10 cellular contexts compared by ENCODE assay signal in the genomic region with DNA sequence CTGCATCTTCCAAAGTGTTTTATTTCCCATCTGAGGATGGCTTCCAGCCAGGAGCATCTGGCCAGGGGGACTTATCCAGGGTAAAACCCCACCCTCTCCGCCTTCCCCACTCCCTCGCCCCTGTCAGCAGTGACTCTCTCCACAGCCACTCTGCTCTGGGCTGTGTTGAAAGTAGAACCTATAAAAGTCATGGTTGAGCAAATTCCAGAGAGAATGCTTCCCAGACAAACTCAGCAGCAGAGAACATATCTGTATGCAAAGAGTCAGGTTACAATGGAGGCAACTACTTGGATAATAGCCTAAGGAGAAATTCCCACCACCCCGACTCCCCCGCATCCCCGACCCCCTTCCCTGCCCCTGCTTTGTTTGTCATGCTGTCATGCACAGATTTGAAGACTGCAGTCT.
A peak's percentile ranks its signal among the peaks of the same experiment; 100 is the strongest.
DNase-seq lines count a peak whose midpoint lies in the region; ATAC-seq and TF ChIP-seq lines count a peak whose summit lies in the region.
"Had no signal": no experiment of that assay in that cellular context is flagged by ENCODE, and none has a peak within 500 bp of the region (broad histone marks: within the 10 kb centered on the region; RNA-seq: fewer than 3 reads in every experiment).

No MANE protein-coding gene starts in this region.

- no peaks in the 10 kb centered on the region for H3K27me3 Mint-ChIP-seq in MCF 10A (ENCODE audit: insufficient read depth, unreplicated experiment)

- no peak for TF ChIP-seq POLR2A in transverse colon (IDR thresholded peaks at IDR 0.05)

- peaks cover 4% of the 10 kb centered on the region for H3F3A ChIP-seq in PC-3 (ENCODE audit: low read length, unreplicated experiment)

- H3K4me2 ChIP-seq in PC-3 (ENCODE audit: low read length) = peak overlapping the region; percentile 40

- no peak overlapping the region for H3K27ac Mint-ChIP-seq in MCF 10A (ENCODE audit: low read depth, unreplicated experiment)

- H3K27ac ChIP-seq in PC-3 (ENCODE audit: low read length) (peak overlapping the region; percentile 45), transverse colon (peak overlapping the region in 3 of 4 donors; percentile 47 to 54 (median 50))

- no peaks in the 10 kb centered on the region for H3K9me3 ChIP-seq in PC-3 (ENCODE audit: low read length)
- H3K9me3 ChIP-seq in transverse colon = no peaks in the 10 kb centered on the region

- H3K4me1 ChIP-seq in PC-3 (ENCODE audit: insufficient read depth, low read length) (peaks cover 57% of the 10 kb centered on the region), transverse colon (peaks cover 25 to 61% (median 37%) of the 10 kb centered on the region in 4 donors)

- TF ChIP-seq EP300 in transverse colon (IDR thresholded peaks at IDR 0.05; ENCODE audit: low read depth) = peak; percentile 38

- peaks cover 23% of the 10 kb centered on the region for H3K79me2 ChIP-seq in PC-3 (ENCODE audit: low read length)

- no peaks in the 10 kb centered on the region for H3K9me3 Mint-ChIP-seq in MCF 10A (ENCODE audit: unreplicated experiment)

- intact Hi-C loops in PC-3 (cut with micrococcal nuclease) = no loop called here
- intact Hi-C loops in transverse colon (cut with DNase I; ENCODE audit: low total_unique reads) = no loop called here
- intact Hi-C loops in MCF 10A (cut with micrococcal nuclease) = no loop called here

- no peak overlapping the region for H2AFZ ChIP-seq in PC-3 (ENCODE audit: low read length)

- no peak overlapping the region for H3K4me3 Mint-ChIP-seq in MCF 10A (ENCODE audit: unreplicated experiment)

- TF ChIP-seq CTCF in PC-3 (conservative IDR thresholded peaks at IDR 0.05; ENCODE audit: low read depth, low read length) = no peak
- TF ChIP-seq CTCF in transverse colon (IDR thresholded peaks at IDR 0.05) = no peak
- no peak for TF ChIP-seq CTCF in MCF 10A (IDR thresholded peaks at IDR 0.05; ENCODE audit: unreplicated experiment)

- no peak overlapping the region for H3K9ac ChIP-seq in PC-3 (ENCODE audit: low read length)

- no peaks in the 10 kb centered on the region for H3K36me3 Mint-ChIP-seq in MCF 10A (ENCODE audit: insufficient read depth, unreplicated experiment)

- no peak overlapping the region for H3K4me3 ChIP-seq in PC-3 (ENCODE audit: low read length)
- H3K4me3 ChIP-seq in transverse colon = no peak overlapping the region

- peak; percentile 71 for ATAC-seq in PC-3
- no peak for ATAC-seq in GM21717 (IDR thresholded peaks at IDR 0.05; ENCODE audit: unreplicated experiment)
- ATAC-seq in esophagus mucosa = no peak

- in situ Hi-C loops in transverse colon (cut with MboI; ENCODE audit: low pct_ligation_motif_present in 1 of 4, low pct_unique_long_range_greater_than_20kb in 1 of 4, low sequenced_read_pairs in 3 of 4) = loop anchor here in 1 of 4 donors (25.0 kb wide), 1 partner anchor 116 kb away; the partner anchor contains the start of gene EEPD1

- POLR2A ChIA-PET in PC-3 (lab: Charles Lee; ENCODE audit: unreplicated experiment) (no interaction called here), MCF 10A (lab: Yijun Ruan, JAX) (no interaction called here)

- H4K20me1 ChIP-seq in PC-3 (ENCODE audit: low read length) = no peaks in the 10 kb centered on the region

- BruUV-seq in PC-3 (replicated peaks; lab: Mats Ljungman, UMichigan) (no TSS peak), MCF 10A (replicated peaks; lab: Mats Ljungman, UMichigan) (no TSS peak)

- H3K27me3 ChIP-seq in PC-3 (ENCODE audit: low read length) = no peaks in the 10 kb centered on the region
- no peaks in the 10 kb centered on the region for H3K27me3 ChIP-seq in transverse colon

- peaks cover 21% of the 10 kb centered on the region for H3K4me1 Mint-ChIP-seq in MCF 10A (ENCODE audit: insufficient read depth, unreplicated experiment)

- no peaks in the 10 kb centered on the region for H3K36me3 ChIP-seq in PC-3 (ENCODE audit: low read depth, low read length)
- H3K36me3 ChIP-seq in transverse colon = no peaks in the 10 kb centered on the region

- 53% methylated on average over 5 of the region's 5 CpGs; no CpG with 5 or more reads in 1 of the 2 donors for WGBS in transverse colon (ENCODE audit: low coverage in 1 of 2), 2 donors

- CTCF ChIA-PET in PC-3 (lab: Charles Lee) (no interaction called here), MCF 10A (lab: Yijun Ruan, JAX) (no interaction called here)

- DNase-seq in NCI-H446 treated with DMSO at 0.1 percent for 48 hours (lab: John Stamatoyannopoulos, UW) (peak; percentile 96), NCI-H446 (lab: John Stamatoyannopoulos, UW) (no peak), PC-3 (peak; percentile 68), glomerular visceral epithelial cell (ENCODE audit: extremely low spot score) (peak; percentile 55), transverse colon (no peak), MCF 10A (ENCODE audit: unreplicated experiment) (no peak)
- DNase-seq: AML-193, T1000 had no signal

- H3K9me2 ChIP-seq in PC-3 (replicated peaks; ENCODE audit: low read length) = no peaks in the 10 kb centered on the region

Comparison
In these comparisons a context has a peak if more than half of its experiments do, and no peak if none do; other contexts are left out.
1. DNase-seq: peak in NCI-H446 treated with DMSO at 0.1 percent for 48 hours (single experiment), PC-3 (single experiment) and glomerular visceral epithelial cell (single experiment); none in NCI-H446 (0 of 2), transverse colon (single experiment) and MCF 10A (single experiment).